1 cellular context compared by ENCODE assay signal in the genomic region with DNA sequence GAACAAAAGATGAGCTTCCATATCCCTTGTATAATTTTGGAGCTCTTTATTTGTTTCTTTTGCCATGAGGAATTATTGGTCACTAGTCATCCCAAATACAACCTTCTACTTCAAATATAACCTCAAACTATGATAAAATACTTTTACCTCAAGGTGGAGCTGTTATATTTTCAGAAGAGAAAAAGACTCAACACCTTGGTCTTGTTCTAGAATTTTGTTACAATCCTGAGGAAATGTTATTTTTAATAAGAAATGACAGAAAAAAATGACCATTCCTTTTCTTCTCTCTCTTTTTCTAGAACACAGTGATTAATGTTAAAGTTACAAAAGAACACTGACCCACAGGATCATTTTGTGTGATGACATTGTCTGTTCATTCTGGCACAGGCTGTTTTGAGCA.
TF ChIP-seq lines count a peak whose summit lies in the region.

No MANE protein-coding gene starts in this region.

TF ChIP-seq in GM23338, 12 proteins besides CTCF, POLR2A, EP300 and RAD21 (continued from another document):
- TF ChIP-seq, protein P1, sequence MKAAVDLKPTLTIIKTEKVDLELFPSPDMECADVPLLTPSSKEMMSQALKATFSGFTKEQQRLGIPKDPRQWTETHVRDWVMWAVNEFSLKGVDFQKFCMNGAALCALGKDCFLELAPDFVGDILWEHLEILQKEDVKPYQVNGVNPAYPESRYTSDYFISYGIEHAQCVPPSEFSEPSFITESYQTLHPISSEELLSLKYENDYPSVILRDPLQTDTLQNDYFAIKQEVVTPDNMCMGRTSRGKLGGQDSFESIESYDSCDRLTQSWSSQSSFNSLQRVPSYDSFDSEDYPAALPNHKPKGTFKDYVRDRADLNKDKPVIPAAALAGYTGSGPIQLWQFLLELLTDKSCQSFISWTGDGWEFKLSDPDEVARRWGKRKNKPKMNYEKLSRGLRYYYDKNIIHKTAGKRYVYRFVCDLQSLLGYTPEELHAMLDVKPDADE (IDR thresholded peaks at IDR 0.05), result no peak
- TF ChIP-seq ZNF114 (CRISPR knock-in tag; IDR thresholded peaks at IDR 0.05) (no peak), POLR2AphosphoS5 (IDR thresholded peaks at IDR 0.05; ENCODE audit: low read depth) (no peak), JUNB (IDR thresholded peaks at IDR 0.05; ENCODE audit: unreplicated experiment) (no peak), EZH2phosphoT487 (IDR thresholded peaks at IDR 0.05; ENCODE audit: unreplicated experiment) (no peak), ZNF331 (CRISPR knock-in tag; IDR thresholded peaks at IDR 0.05; ENCODE audit: low read depth) (no peak), STAT1 (IDR thresholded peaks at IDR 0.05; ENCODE audit: unreplicated experiment) (no peak), CREB1 (CRISPR knock-in tag; IDR thresholded peaks at IDR 0.05; ENCODE audit: low read depth) (no peak), NANOG (IDR thresholded peaks at IDR 0.05; ENCODE audit: borderline replicate concordance) (no peak)
- TF ChIP-seq, protein P2, sequence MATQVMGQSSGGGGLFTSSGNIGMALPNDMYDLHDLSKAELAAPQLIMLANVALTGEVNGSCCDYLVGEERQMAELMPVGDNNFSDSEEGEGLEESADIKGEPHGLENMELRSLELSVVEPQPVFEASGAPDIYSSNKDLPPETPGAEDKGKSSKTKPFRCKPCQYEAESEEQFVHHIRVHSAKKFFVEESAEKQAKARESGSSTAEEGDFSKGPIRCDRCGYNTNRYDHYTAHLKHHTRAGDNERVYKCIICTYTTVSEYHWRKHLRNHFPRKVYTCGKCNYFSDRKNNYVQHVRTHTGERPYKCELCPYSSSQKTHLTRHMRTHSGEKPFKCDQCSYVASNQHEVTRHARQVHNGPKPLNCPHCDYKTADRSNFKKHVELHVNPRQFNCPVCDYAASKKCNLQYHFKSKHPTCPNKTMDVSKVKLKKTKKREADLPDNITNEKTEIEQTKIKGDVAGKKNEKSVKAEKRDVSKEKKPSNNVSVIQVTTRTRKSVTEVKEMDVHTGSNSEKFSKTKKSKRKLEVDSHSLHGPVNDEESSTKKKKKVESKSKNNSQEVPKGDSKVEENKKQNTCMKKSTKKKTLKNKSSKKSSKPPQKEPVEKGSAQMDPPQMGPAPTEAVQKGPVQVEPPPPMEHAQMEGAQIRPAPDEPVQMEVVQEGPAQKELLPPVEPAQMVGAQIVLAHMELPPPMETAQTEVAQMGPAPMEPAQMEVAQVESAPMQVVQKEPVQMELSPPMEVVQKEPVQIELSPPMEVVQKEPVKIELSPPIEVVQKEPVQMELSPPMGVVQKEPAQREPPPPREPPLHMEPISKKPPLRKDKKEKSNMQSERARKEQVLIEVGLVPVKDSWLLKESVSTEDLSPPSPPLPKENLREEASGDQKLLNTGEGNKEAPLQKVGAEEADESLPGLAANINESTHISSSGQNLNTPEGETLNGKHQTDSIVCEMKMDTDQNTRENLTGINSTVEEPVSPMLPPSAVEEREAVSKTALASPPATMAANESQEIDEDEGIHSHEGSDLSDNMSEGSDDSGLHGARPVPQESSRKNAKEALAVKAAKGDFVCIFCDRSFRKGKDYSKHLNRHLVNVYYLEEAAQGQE (IDR thresholded peaks at IDR 0.05; ENCODE audit: unreplicated experiment), result no peak
- TF ChIP-seq, protein P3, sequence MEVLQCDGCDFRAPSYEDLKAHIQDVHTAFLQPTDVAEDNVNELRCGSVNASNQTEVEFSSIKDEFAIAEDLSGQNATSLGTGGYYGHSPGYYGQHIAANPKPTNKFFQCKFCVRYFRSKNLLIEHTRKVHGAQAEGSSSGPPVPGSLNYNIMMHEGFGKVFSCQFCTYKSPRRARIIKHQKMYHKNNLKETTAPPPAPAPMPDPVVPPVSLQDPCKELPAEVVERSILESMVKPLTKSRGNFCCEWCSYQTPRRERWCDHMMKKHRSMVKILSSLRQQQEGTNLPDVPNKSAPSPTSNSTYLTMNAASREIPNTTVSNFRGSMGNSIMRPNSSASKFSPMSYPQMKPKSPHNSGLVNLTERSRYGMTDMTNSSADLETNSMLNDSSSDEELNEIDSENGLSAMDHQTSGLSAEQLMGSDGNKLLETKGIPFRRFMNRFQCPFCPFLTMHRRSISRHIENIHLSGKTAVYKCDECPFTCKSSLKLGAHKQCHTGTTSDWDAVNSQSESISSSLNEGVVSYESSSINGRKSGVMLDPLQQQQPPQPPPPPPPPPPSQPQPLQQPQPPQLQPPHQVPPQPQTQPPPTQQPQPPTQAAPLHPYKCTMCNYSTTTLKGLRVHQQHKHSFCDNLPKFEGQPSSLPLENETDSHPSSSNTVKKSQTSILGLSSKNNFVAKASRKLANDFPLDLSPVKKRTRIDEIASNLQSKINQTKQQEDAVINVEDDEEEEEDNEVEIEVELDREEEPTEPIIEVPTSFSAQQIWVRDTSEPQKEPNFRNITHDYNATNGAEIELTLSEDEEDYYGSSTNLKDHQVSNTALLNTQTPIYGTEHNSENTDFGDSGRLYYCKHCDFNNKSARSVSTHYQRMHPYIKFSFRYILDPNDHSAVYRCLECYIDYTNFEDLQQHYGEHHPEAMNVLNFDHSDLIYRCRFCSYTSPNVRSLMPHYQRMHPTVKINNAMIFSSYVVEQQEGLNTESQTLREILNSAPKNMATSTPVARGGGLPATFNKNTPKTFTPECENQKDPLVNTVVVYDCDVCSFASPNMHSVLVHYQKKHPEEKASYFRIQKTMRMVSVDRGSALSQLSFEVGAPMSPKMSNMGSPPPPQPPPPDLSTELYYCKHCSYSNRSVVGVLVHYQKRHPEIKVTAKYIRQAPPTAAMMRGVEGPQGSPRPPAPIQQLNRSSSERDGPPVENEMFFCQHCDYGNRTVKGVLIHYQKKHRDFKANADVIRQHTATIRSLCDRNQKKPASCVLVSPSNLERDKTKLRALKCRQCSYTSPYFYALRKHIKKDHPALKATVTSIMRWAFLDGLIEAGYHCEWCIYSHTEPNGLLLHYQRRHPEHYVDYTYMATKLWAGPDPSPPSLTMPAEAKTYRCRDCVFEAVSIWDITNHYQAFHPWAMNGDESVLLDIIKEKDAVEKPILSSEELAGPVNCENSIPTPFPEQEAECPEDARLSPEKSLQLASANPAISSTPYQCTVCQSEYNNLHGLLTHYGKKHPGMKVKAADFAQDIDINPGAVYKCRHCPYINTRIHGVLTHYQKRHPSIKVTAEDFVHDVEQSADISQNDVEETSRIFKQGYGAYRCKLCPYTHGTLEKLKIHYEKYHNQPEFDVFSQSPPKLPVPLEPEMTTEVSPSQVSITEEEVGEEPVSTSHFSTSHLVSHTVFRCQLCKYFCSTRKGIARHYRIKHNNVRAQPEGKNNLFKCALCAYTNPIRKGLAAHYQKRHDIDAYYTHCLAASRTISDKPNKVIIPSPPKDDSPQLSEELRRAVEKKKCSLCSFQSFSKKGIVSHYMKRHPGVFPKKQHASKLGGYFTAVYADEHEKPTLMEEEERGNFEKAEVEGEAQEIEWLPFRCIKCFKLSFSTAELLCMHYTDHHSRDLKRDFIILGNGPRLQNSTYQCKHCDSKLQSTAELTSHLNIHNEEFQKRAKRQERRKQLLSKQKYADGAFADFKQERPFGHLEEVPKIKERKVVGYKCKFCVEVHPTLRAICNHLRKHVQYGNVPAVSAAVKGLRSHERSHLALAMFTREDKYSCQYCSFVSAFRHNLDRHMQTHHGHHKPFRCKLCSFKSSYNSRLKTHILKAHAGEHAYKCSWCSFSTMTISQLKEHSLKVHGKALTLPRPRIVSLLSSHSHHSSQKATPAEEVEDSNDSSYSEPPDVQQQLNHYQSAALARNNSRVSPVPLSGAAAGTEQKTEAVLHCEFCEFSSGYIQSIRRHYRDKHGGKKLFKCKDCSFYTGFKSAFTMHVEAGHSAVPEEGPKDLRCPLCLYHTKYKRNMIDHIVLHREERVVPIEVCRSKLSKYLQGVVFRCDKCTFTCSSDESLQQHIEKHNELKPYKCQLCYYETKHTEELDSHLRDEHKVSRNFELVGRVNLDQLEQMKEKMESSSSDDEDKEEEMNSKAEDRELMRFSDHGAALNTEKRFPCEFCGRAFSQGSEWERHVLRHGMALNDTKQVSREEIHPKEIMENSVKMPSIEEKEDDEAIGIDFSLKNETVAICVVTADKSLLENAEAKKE (CRISPR knock-in tag; IDR thresholded peaks at IDR 0.05), result no peak
TF ChIP-seq in GM23338: peak in this region for 0.
